Comparison of ENCODE assay signal across 26 cellular contexts in genomic region chr7:68434857-68435256, GRCh38.
DNase-seq lines count a peak whose midpoint lies in the region; ATAC-seq, FAIRE-seq and TF ChIP-seq lines count a peak whose summit lies in the region.
"Had no signal": no experiment of that assay in that cellular context is flagged by ENCODE, and none has a peak within 500 bp of the region (broad histone marks: within the 10 kb centered on the region; RNA-seq: fewer than 3 reads in every experiment).

No MANE protein-coding gene starts in this region.

- H3K27me3 ChIP-seq in cardiac muscle cell (no peaks in the 10 kb centered on the region), K562 (ENCODE audit: control insufficient read depth in 2 of 2, insufficient read depth in 2 of 2, low read length in 2 of 2) (no peaks in the 10 kb centered on the region), neural cell (ENCODE audit: insufficient read depth, low read depth, low read length) (no peaks in the 10 kb centered on the region), small intestine (ENCODE audit: control insufficient read depth in 2 of 2, insufficient read depth in 2 of 2, low read length in 2 of 2) (peaks cover 0 to 3% of the 10 kb centered on the region in 2 donors)
- H3K27me3 ChIP-seq: MG63 had no signal

- ATAC-seq in Right ventricle myocardium superior (ENCODE audit: poor library complexity) = no peak
- ATAC-seq in K562 = no peak
- ATAC-seq in GM19328 (IDR thresholded peaks at IDR 0.05; ENCODE audit: unreplicated experiment) = no peak
- ATAC-seq: PC-3, Right ventricle myocardium inferior had no signal

- H3K79me2 ChIP-seq in K562 (ENCODE audit: control insufficient read depth, insufficient read depth, low read length) (no peaks in the 10 kb centered on the region), neural cell (replicated peaks; ENCODE audit: insufficient read depth, low read length) (no peaks in the 10 kb centered on the region)

- no peak for TF ChIP-seq RAD21 in K562 (CRISPR knock-in tag; conservative IDR thresholded peaks at IDR 0.05 in 1 of 2, IDR thresholded peaks at IDR 0.05 in 1 of 2)
- no peak for TF ChIP-seq RAD21 in neural cell (conservative IDR thresholded peaks at IDR 0.05)

- no peak for FAIRE-seq in K562 (lab: Jason Lieb, UNC)
- no peak for FAIRE-seq in small intestine (lab: Jason Lieb, UNC)
- FAIRE-seq: GM18507 had no signal

- CTCF ChIA-PET in K562 (lab: Yijun Ruan, JAX; ENCODE audit: low intra/inter-chr PET ratio) = no interaction called here

- no peak for TF ChIP-seq POLR2A in K562 (conservative IDR thresholded peaks at IDR 0.05)

- no peak for TF ChIP-seq EP300 in K562 (IDR thresholded peaks at IDR 0.05; ENCODE audit: low read length)
- no peak for TF ChIP-seq EP300 in neural cell (conservative IDR thresholded peaks at IDR 0.05; ENCODE audit: poor library complexity, severe bottlenecking)

- H3K36me3 ChIP-seq in cardiac muscle cell (no peaks in the 10 kb centered on the region), K562 (ENCODE audit: control insufficient read depth, insufficient read depth, low read length) (no peaks in the 10 kb centered on the region), neural cell (ENCODE audit: insufficient read depth, low read length) (no peaks in the 10 kb centered on the region), small intestine (ENCODE audit: control insufficient read depth in 2 of 2, insufficient read depth in 2 of 2, low read length in 2 of 2) (no peaks in the 10 kb centered on the region)
- H3K36me3 ChIP-seq: MG63 had no signal

- in situ Hi-C loops in K562 (cut with MboI) = no loop called here

- H3K9me3 ChIP-seq in cardiac muscle cell (ENCODE audit: low read depth) (no peaks in the 10 kb centered on the region), K562 (replicated peaks; ENCODE audit: control insufficient read depth, insufficient read depth, low read depth, low read length) (no peaks in the 10 kb centered on the region), neural cell (ENCODE audit: low read length) (no peaks in the 10 kb centered on the region), small intestine (ENCODE audit: control insufficient read depth, low read depth) (no peaks in the 10 kb centered on the region)
- H3K9me3 ChIP-seq: MG63 had no signal

- no peaks in the 10 kb centered on the region for H3K9me1 ChIP-seq in K562 (ENCODE audit: control insufficient read depth, insufficient read depth, low read length)

- no peaks in the 10 kb centered on the region for H4K20me1 ChIP-seq in K562 (replicated peaks; ENCODE audit: control insufficient read depth, insufficient read depth, low read length)
- H4K20me1 ChIP-seq in neural cell (ENCODE audit: insufficient read depth) = no peaks in the 10 kb centered on the region

- H3K27ac ChIP-seq in cardiac muscle cell = no peak overlapping the region
- no peak overlapping the region for H3K27ac ChIP-seq in K562 (ENCODE audit: extremely low read depth, low read depth, low read length)
- H3K27ac ChIP-seq in neural cell (ENCODE audit: low read length) = peak overlapping the region; percentile 6
- H3K27ac ChIP-seq in small intestine (ENCODE audit: low read depth in 1 of 2, low read length in 1 of 2) = no peak overlapping the region
- H3K27ac ChIP-seq: SK-N-MC had no signal

- H3K4me1 ChIP-seq in cardiac muscle cell (ENCODE audit: low read depth) = peaks cover 4% of the 10 kb centered on the region
- no peaks in the 10 kb centered on the region for H3K4me1 ChIP-seq in K562 (replicated peaks in 1 of 2; ENCODE audit: control insufficient read depth in 2 of 2, insufficient read depth in 2 of 2, low read length in 2 of 2)
- H3K4me1 ChIP-seq in small intestine (ENCODE audit: control insufficient read depth in 2 of 2, insufficient read depth in 1 of 2, low read depth in 1 of 2, low read length in 1 of 2) = no peaks in the 10 kb centered on the region

- H3K9ac ChIP-seq in K562 (ENCODE audit: insufficient read depth in 1 of 2, low read depth in 2 of 2, low read length in 2 of 2) = no peak overlapping the region
- no peak overlapping the region for H3K9ac ChIP-seq in neural cell (ENCODE audit: low read length)

- no TSS peak for BruUV-seq in K562 (replicated peaks; lab: Mats Ljungman, UMichigan)

- no peak for TF ChIP-seq CTCF in cardiac muscle cell (IDR thresholded peaks at IDR 0.05; ENCODE audit: low read depth, low read length)
- no peak for TF ChIP-seq CTCF in K562 (IDR thresholded peaks at IDR 0.05 in 2 of 3, conservative IDR thresholded peaks at IDR 0.05 in 1 of 3; ENCODE audit: insufficient read depth in 2 of 3, low read depth in 1 of 3, low read length in 3 of 3)
- no peak for TF ChIP-seq CTCF in neural cell (IDR thresholded peaks at IDR 0.05; ENCODE audit: poor library complexity, severe bottlenecking)

- 8% methylated on average over 13 of the region's 13 CpGs for WGBS in K562 (ENCODE audit: insufficient coverage, low coverage, missing lambda C conversion rate)
- WGBS in small intestine, 3 donors = 48 to 58% (median 56%) methylated on average over 13 of the region's 13 CpGs

- POLR2A ChIA-PET in K562 (lab: Yijun Ruan, JAX) = no interaction called here

- H3K4me2 ChIP-seq in K562 (ENCODE audit: insufficient read depth, low read length) = no peak overlapping the region
- no peak overlapping the region for H3K4me2 ChIP-seq in neural cell (ENCODE audit: low read length)

- no peaks in the 10 kb centered on the region for H3F3A ChIP-seq in neural cell (ENCODE audit: insufficient read depth, low read length, poor library complexity, severe bottlenecking)

- H3K4me3 ChIP-seq in cardiac muscle cell (no peak overlapping the region), K562 (no peak overlapping the region), neural cell (ENCODE audit: low read length) (no peak overlapping the region), small intestine (ENCODE audit: low read depth in 1 of 2, low read length in 2 of 2) (no peak overlapping the region)
- H3K4me3 ChIP-seq: MG63, SK-N-MC had no signal

- intact Hi-C loops in Right ventricle myocardium superior (cut with DNase I) (no loop called here), K562 (cut with micrococcal nuclease) (no loop called here)

- H2AFZ ChIP-seq in K562 (ENCODE audit: low read depth, low read length) (no peak overlapping the region), neural cell (ENCODE audit: low read depth, low read length) (no peak overlapping the region)

- DNase-seq in cardiac muscle cell (ENCODE audit: low read depth in 1 of 2, low spot score in 1 of 2) = peak; percentile 57 to 59
- no peak for DNase-seq in Right ventricle myocardium superior
- no peak for DNase-seq in K562 (ENCODE audit: extremely low read depth in 1 of 4, low spot score in 3 of 4)
- DNase-seq in activated CD8-positive, alpha-beta memory T cell treated with anti-CD3 and anti-CD28 coated beads, Interleukin-2, amount 50 U/mL, for 4 hours = no peak
- no peak for DNase-seq in small intestine
- DNase-seq: 8988T; ACHN; DMS153; GOT3; HCEC 1CT; KG1; MG63; NCI-H1105 treated with DMSO at 0.1 percent for 48 hours; NCI-H146; NCI-H1930; NCI-H2107; NCI-H446; NCI-H526; NCI-H82; NK-92 treated with Interleukin-12 subunit alpha and Interleukin-12 subunit beta, amount 100 ng/mL, for 24 hours; PC-3 had no signal

- no peaks in the 10 kb centered on the region for H3K9me2 ChIP-seq in neural cell (ENCODE audit: insufficient read depth, low read length)

TF ChIP-seq in K562, 482 proteins besides CTCF, POLR2A, EP300 and RAD21:
- no peak for TF ChIP-seq ZFPM2 (CRISPR knock-in tag; IDR thresholded peaks at IDR 0.05)
- TF ChIP-seq NRF1 (conservative IDR thresholded peaks at IDR 0.05 in 1 of 2, IDR thresholded peaks at IDR 0.05 in 1 of 2) = peak; percentile 61 to 70
- TF ChIP-seq PKNOX1 (IDR thresholded peaks at IDR 0.05) = 0 out of 2 replicates have a peak, but pooled peaks have one; percentile 28
- TF ChIP-seq RBM17 (IDR thresholded peaks at IDR 0.05; ENCODE audit: borderline replicate concordance, low read depth, low read length) = no peak

TF ChIP-seq in neural cell, 6 proteins besides CTCF, POLR2A, EP300 and RAD21:
- TF ChIP-seq REST (IDR thresholded peaks at IDR 0.05; ENCODE audit: borderline replicate concordance) (no peak), EZH2 (IDR thresholded peaks at IDR 0.05; ENCODE audit: borderline replicate concordance, insufficient read depth, low read length, poor library complexity, severe bottlenecking) (no peak), TAF1 (IDR thresholded peaks at IDR 0.05; ENCODE audit: low read depth) (no peak), POLR2AphosphoS5 (IDR thresholded peaks at IDR 0.05) (no peak), SMC3 (conservative IDR thresholded peaks at IDR 0.05; ENCODE audit: poor library complexity) (no peak), MXI1 (conservative IDR thresholded peaks at IDR 0.05; ENCODE audit: poor library complexity, severe bottlenecking) (no peak)

Comparison
In these comparisons a context has a peak if more than half of its experiments do, and no peak if none do; other contexts are left out.
1. DNase-seq: peak in cardiac muscle cell (2 of 2); none in Right ventricle myocardium superior (single experiment), K562 (0 of 4), activated CD8-positive, alpha-beta memory T cell treated with anti-CD3 and anti-CD28 coated beads, Interleukin-2, amount 50 U/mL, for 4 hours (single experiment) and small intestine (single experiment).